ENCODE assay signal across 8 cellular contexts in the genomic region with DNA sequence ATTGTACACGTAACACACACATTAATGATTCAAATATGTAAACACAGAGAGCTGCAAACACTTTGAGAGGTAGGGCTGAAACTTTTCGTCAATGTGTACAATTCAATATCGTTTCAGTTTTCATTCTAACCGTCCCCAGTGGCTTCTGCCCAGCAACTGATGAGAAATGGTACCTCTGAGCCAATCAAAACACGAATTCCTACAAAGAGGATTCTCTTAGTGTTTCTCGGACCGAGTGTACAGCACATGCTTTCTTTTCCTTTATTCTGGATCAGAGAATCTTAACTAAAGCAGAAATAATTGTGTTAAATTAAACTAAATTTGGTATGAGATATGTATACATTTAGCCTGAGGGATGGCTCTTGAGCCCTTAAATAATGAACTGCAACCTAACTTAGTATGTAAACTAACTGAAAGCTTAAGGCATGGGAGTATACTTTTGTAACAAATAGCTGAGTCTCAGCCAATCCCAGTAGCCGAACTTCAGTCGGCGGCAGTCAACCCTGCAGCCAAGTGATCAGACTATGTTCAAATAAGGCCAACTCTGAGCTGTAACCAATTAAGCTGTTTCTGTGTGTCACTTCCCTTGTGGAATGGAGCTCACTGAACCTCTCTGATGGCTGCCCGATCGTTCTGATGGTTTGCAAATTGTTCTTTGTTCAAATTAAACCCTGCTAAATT. TPM values are rescaled to one million over a fixed set of nuclear protein-coding genes. Genes with fewer than 3 reads are reported as not detected.
DNase-seq lines count a peak whose midpoint lies in the region; ATAC-seq and TF ChIP-seq lines count a peak whose summit lies in the region.

No MANE protein-coding gene starts in this region.

- intact Hi-C loops in dendritic cell treated with granulocyte-macrophage colony-stimulating factor and Interleukin-4, amounts not matched to agents 40 ng/mL and 50 ng/mL, for 4 days (cut with micrococcal nuclease): no loop called here

- peaks cover 0 to 3% (median 0%) of the 10 kb centered on the region in 4 donors for H3K9me3 ChIP-seq in liver (ENCODE audit: control insufficient read depth in 4 of 4, low read length in 3 of 4)

- peaks cover 0 to under 1% (median 0%) of the 10 kb centered on the region in 4 donors for H3K36me3 ChIP-seq in liver (ENCODE audit: control insufficient read depth in 4 of 4, insufficient read depth in 3 of 4, low read depth in 1 of 4, low read length in 3 of 4)

- DNase-seq in AG08395 (ENCODE audit: low spot score) (peak; percentile 92), NCI-H526 (lab: John Stamatoyannopoulos, UW) (peak; percentile 85 to 86)
- DNase-seq in activated CD4-positive, alpha-beta T cell treated with anti-CD3 and anti-CD28 coated beads, Interleukin-2, amount 10 ng/mL, durations not matched to agents 7 days and 5 days: peak; percentile 89
- DNase-seq in stimulated activated CD4-positive, alpha-beta T cell treated with anti-CD3 and anti-CD28 coated beads, Interleukin-4, amount 100 ng/mL, for 4 hours: peak; percentile 59 to 84

- no peaks in the 10 kb centered on the region for H3K27me3 ChIP-seq in liver (ENCODE audit: control insufficient read depth in 4 of 4, insufficient read depth in 4 of 4, low read length in 3 of 4)

- peak; percentile 91 for ATAC-seq in HG03175 (IDR thresholded peaks at IDR 0.05; ENCODE audit: unreplicated experiment)

- under 1% methylated on average over 12 of the region's 12 CpGs for WGBS in liver

- peaks cover 62% of the 10 kb centered on the region for H3K36me3 Mint-ChIP-seq in activated CD4-positive, alpha-beta T cell treated with anti-CD3 and anti-CD28 coated beads, Interleukin-2, amount 10 ng/mL, durations not matched to agents 7 days and 5 days (ENCODE audit: low read depth)
- peaks cover 37% of the 10 kb centered on the region for H3K36me3 Mint-ChIP-seq in dendritic cell treated with granulocyte-macrophage colony-stimulating factor and Interleukin-4, amounts not matched to agents 40 ng/mL and 50 ng/mL, for 4 days (ENCODE audit: low read depth)

- peak overlapping the region; percentile 100 for H3K27ac Mint-ChIP-seq in activated CD4-positive, alpha-beta T cell treated with anti-CD3 and anti-CD28 coated beads, Interleukin-2, amount 10 ng/mL, durations not matched to agents 7 days and 5 days
- peak overlapping the region; percentile 99 for H3K27ac Mint-ChIP-seq in dendritic cell treated with granulocyte-macrophage colony-stimulating factor and Interleukin-4, amounts not matched to agents 40 ng/mL and 50 ng/mL, for 4 days

- POLR2A ChIA-PET in activated CD4-positive, alpha-beta T cell treated with anti-CD3 and anti-CD28 coated beads, Interleukin-2, amount 10 ng/mL, durations not matched to agents 7 days and 5 days (lab: Charles Lee): interaction anchor here (0.6 to 1.1 kb wide), 5 partner anchors 17 to 274 kb away, joined by 3 to 6 read pairs (median 5); a partner anchor contains a TSS

- H3K9ac ChIP-seq in liver (ENCODE audit: low read depth in 1 of 2, low read length in 2 of 2): peak overlapping the region; percentile 70 to 99

- TF ChIP-seq RAD21 in liver (IDR thresholded peaks at IDR 0.05): no peak

- no peaks in the 10 kb centered on the region for H3K27me3 Mint-ChIP-seq in activated CD4-positive, alpha-beta T cell treated with anti-CD3 and anti-CD28 coated beads, Interleukin-2, amount 10 ng/mL, durations not matched to agents 7 days and 5 days
- H3K27me3 Mint-ChIP-seq in dendritic cell treated with granulocyte-macrophage colony-stimulating factor and Interleukin-4, amounts not matched to agents 40 ng/mL and 50 ng/mL, for 4 days: no peaks in the 10 kb centered on the region

- in situ Hi-C loops in GM18951 (cut with MboI; ENCODE audit: low sequenced_read_pairs, unreplicated experiment): no loop called here

- peak; percentile 72 for TF ChIP-seq POLR2A in GM18951 (IDR thresholded peaks at IDR 0.05; ENCODE audit: extremely low read depth, insufficient read depth, insufficient read length)

- H3K4me1 Mint-ChIP-seq in activated CD4-positive, alpha-beta T cell treated with anti-CD3 and anti-CD28 coated beads, Interleukin-2, amount 10 ng/mL, durations not matched to agents 7 days and 5 days: peaks cover 51% of the 10 kb centered on the region
- H3K4me1 Mint-ChIP-seq in dendritic cell treated with granulocyte-macrophage colony-stimulating factor and Interleukin-4, amounts not matched to agents 40 ng/mL and 50 ng/mL, for 4 days (ENCODE audit: low read depth): peaks cover 71% of the 10 kb centered on the region

- peaks cover 3 to 10% (median 7%) of the 10 kb centered on the region in 4 donors for H3K4me1 ChIP-seq in liver (ENCODE audit: control insufficient read depth in 4 of 4, insufficient read depth in 4 of 4, low read length in 3 of 4)

- peak overlapping the region; percentile 52 to 85 (median 83) for H3K4me3 ChIP-seq in liver (ENCODE audit: low read depth in 1 of 3, low read length in 3 of 3)

- H3K4me3 Mint-ChIP-seq in activated CD4-positive, alpha-beta T cell treated with anti-CD3 and anti-CD28 coated beads, Interleukin-2, amount 10 ng/mL, durations not matched to agents 7 days and 5 days: peak overlapping the region; percentile 100
- H3K4me3 Mint-ChIP-seq in dendritic cell treated with granulocyte-macrophage colony-stimulating factor and Interleukin-4, amounts not matched to agents 40 ng/mL and 50 ng/mL, for 4 days: peak overlapping the region; percentile 86

- H3K9me3 Mint-ChIP-seq in activated CD4-positive, alpha-beta T cell treated with anti-CD3 and anti-CD28 coated beads, Interleukin-2, amount 10 ng/mL, durations not matched to agents 7 days and 5 days: peaks cover 16% of the 10 kb centered on the region
- H3K9me3 Mint-ChIP-seq in dendritic cell treated with granulocyte-macrophage colony-stimulating factor and Interleukin-4, amounts not matched to agents 40 ng/mL and 50 ng/mL, for 4 days: peaks cover 11% of the 10 kb centered on the region

- TF ChIP-seq CTCF in liver (IDR thresholded peaks at IDR 0.05; ENCODE audit: low read depth, low read length, missing input control): no peak

- CTCF ChIA-PET in activated CD4-positive, alpha-beta T cell treated with anti-CD3 and anti-CD28 coated beads, Interleukin-2, amount 10 ng/mL, durations not matched to agents 7 days and 5 days (lab: Charles Lee): interaction anchor here (1.0 to 1.9 kb wide), 10 partner anchors 9 to 132 kb away, joined by 3 to 10 read pairs (median 4); a partner anchor contains a TSS

- H3K27ac ChIP-seq in liver (ENCODE audit: low read depth in 1 of 2, low read length in 2 of 2): peak overlapping the region; percentile 94 to 95

TF ChIP-seq in liver, 16 proteins besides CTCF, POLR2A, EP300 and RAD21 (continues in another document):
- TF ChIP-seq, protein P1, sequence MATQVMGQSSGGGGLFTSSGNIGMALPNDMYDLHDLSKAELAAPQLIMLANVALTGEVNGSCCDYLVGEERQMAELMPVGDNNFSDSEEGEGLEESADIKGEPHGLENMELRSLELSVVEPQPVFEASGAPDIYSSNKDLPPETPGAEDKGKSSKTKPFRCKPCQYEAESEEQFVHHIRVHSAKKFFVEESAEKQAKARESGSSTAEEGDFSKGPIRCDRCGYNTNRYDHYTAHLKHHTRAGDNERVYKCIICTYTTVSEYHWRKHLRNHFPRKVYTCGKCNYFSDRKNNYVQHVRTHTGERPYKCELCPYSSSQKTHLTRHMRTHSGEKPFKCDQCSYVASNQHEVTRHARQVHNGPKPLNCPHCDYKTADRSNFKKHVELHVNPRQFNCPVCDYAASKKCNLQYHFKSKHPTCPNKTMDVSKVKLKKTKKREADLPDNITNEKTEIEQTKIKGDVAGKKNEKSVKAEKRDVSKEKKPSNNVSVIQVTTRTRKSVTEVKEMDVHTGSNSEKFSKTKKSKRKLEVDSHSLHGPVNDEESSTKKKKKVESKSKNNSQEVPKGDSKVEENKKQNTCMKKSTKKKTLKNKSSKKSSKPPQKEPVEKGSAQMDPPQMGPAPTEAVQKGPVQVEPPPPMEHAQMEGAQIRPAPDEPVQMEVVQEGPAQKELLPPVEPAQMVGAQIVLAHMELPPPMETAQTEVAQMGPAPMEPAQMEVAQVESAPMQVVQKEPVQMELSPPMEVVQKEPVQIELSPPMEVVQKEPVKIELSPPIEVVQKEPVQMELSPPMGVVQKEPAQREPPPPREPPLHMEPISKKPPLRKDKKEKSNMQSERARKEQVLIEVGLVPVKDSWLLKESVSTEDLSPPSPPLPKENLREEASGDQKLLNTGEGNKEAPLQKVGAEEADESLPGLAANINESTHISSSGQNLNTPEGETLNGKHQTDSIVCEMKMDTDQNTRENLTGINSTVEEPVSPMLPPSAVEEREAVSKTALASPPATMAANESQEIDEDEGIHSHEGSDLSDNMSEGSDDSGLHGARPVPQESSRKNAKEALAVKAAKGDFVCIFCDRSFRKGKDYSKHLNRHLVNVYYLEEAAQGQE (IDR thresholded peaks at IDR 0.05): peak; percentile 91
- peak; percentile 46 for TF ChIP-seq HNF4G (IDR thresholded peaks at IDR 0.05)
- peak in 1 of 2 donors; percentile 13 for TF ChIP-seq EGR1 (IDR thresholded peaks at IDR 0.05; ENCODE audit: low read depth in 2 of 2)
- peak; percentile 91 for TF ChIP-seq SP1 (IDR thresholded peaks at IDR 0.05)
- TF ChIP-seq YY1 (IDR thresholded peaks at IDR 0.05): peak; percentile 97
- TF ChIP-seq, protein P2, sequence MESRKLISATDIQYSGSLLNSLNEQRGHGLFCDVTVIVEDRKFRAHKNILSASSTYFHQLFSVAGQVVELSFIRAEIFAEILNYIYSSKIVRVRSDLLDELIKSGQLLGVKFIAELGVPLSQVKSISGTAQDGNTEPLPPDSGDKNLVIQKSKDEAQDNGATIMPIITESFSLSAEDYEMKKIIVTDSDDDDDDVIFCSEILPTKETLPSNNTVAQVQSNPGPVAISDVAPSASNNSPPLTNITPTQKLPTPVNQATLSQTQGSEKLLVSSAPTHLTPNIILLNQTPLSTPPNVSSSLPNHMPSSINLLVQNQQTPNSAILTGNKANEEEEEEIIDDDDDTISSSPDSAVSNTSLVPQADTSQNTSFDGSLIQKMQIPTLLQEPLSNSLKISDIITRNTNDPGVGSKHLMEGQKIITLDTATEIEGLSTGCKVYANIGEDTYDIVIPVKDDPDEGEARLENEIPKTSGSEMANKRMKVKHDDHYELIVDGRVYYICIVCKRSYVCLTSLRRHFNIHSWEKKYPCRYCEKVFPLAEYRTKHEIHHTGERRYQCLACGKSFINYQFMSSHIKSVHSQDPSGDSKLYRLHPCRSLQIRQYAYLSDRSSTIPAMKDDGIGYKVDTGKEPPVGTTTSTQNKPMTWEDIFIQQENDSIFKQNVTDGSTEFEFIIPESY (IDR thresholded peaks at IDR 0.05): peak; percentile 64

RNA-seq across cellular contexts. Expression of a gene that starts 16.1 kb away (rescaled TPM):
- 10 to 100 TPM; 33.7 to 34.3 TPM for total RNA-seq in activated CD4-positive, alpha-beta T cell treated with anti-CD3 and anti-CD28 coated beads, Interleukin-2, amount 10 ng/mL, durations not matched to agents 7 days and 5 days
- total RNA-seq in liver: 1 to 10 TPM; 4.8 to 5.5 TPM
- polyA plus RNA-seq in liver: 1 to 10 TPM; 2.7 to 5.9 TPM

RNA-seq across cellular contexts. Expression of a gene that starts 26.2 kb away (rescaled TPM):
- total RNA-seq in activated CD4-positive, alpha-beta T cell treated with anti-CD3 and anti-CD28 coated beads, Interleukin-2, amount 10 ng/mL, durations not matched to agents 7 days and 5 days: not detected
- total RNA-seq in liver: not detected
- under 1 TPM in 1 of 2 donors, not detected in 1; 0.06 TPM for polyA plus RNA-seq in liver

RNA-seq across cellular contexts. Expression of a gene that starts 33.6 kb away (rescaled TPM):
- 10 to 100 TPM; 58.5 to 65.3 TPM for total RNA-seq in activated CD4-positive, alpha-beta T cell treated with anti-CD3 and anti-CD28 coated beads, Interleukin-2, amount 10 ng/mL, durations not matched to agents 7 days and 5 days
- 10 to 100 TPM in 1 of 2 donors, 1 to 10 TPM in 1; 3.2 to 11.6 TPM for total RNA-seq in liver
- 1 to 10 TPM; 2.2 to 5.9 TPM for polyA plus RNA-seq in liver

Comparison
In these comparisons a context has a peak if more than half of its experiments do, and no peak if none do; other contexts are left out.
1. Peak in every context shown above with its lines: DNase-seq, ATAC-seq, H3K4me3 ChIP-seq and H3K27ac ChIP-seq.
2. RNA of a gene that starts 16.1 kb away (total RNA-seq): 33.7 to 34.3 TPM in activated CD4-positive, alpha-beta T cell treated with anti-CD3 and anti-CD28 coated beads, Interleukin-2, amount 10 ng/mL, durations not matched to agents 7 days and 5 days; 4.8 to 5.5 TPM in liver; every median in the first group is over 4 times any median in the second.
3. RNA of a gene that starts 33.6 kb away (total RNA-seq): 58.5 to 65.3 TPM in activated CD4-positive, alpha-beta T cell treated with anti-CD3 and anti-CD28 coated beads, Interleukin-2, amount 10 ng/mL, durations not matched to agents 7 days and 5 days; 3.2 to 11.6 TPM in liver; every median in the first group is over 4 times any median in the second.